Comparison of ENCODE assay signal across 25 cellular contexts in genomic region chr2:224309216-224309615, GRCh38.
DNase-seq lines count a peak whose midpoint lies in the region; ATAC-seq and TF ChIP-seq lines count a peak whose summit lies in the region.
"Had no signal": no experiment of that assay in that cellular context is flagged by ENCODE, and none has a peak within 500 bp of the region (broad histone marks: within the 10 kb centered on the region; RNA-seq: fewer than 3 reads in every experiment).

No MANE protein-coding gene starts in this region.

- H3K4me1 Mint-ChIP-seq in glutamatergic neuron (ENCODE audit: low read depth, unreplicated experiment), result peaks cover 4% of the 10 kb centered on the region
- H3K4me1 Mint-ChIP-seq: CD4-positive, alpha-beta memory T cell; central memory CD8-positive, alpha-beta T cell had no signal

- TF ChIP-seq CTCF in glutamatergic neuron (IDR thresholded peaks at IDR 0.05; ENCODE audit: partially characterized antibody, unreplicated experiment), result no peak

- H3K27me3 Mint-ChIP-seq in glutamatergic neuron (ENCODE audit: unreplicated experiment), result peaks cover 1% of the 10 kb centered on the region

- no peaks in the 10 kb centered on the region for H3K36me3 Mint-ChIP-seq in glutamatergic neuron (ENCODE audit: unreplicated experiment)
- H3K36me3 Mint-ChIP-seq: CD4-positive, alpha-beta memory T cell had no signal

- H3K4me3 Mint-ChIP-seq in glutamatergic neuron (ENCODE audit: unreplicated experiment), result no peak overlapping the region
- H3K4me3 Mint-ChIP-seq: activated CD8-positive, alpha-beta T cell treated with anti-CD3 and anti-CD28 coated beads for 36 hours; CD4-positive, alpha-beta memory T cell; central memory CD8-positive, alpha-beta T cell; GM23338; nephron progenitor cell; stimulated activated naive CD8-positive, alpha-beta T cell treated with anti-CD3 and anti-CD28 coated beads, Interleukin-15, Interleukin-2, amounts not matched to agents 100 ng/mL and 50 ng/mL, for 24 hours had no signal

- ATAC-seq in GM18519 (IDR thresholded peaks at IDR 0.05; ENCODE audit: low FRiP score, unreplicated experiment), result no peak
- ATAC-seq: activated CD8-positive, alpha-beta T cell treated with anti-CD3 and anti-CD28 coated beads for 36 hours; foreskin keratinocyte; GM23338; right cardiac atrium had no signal

- H3K4me3 ChIP-seq in skeletal muscle cell (ENCODE audit: low read depth, low read length), result no peak overlapping the region
- H3K4me3 ChIP-seq: adrenal gland, GM23338, Peyer's patch, tibial nerve had no signal

- H3K27ac Mint-ChIP-seq in glutamatergic neuron (ENCODE audit: unreplicated experiment), result no peak overlapping the region
- H3K27ac Mint-ChIP-seq: activated CD8-positive, alpha-beta T cell treated with anti-CD3 and anti-CD28 coated beads for 36 hours; CD4-positive, alpha-beta memory T cell; GM23338; nephron progenitor cell; stimulated activated naive CD8-positive, alpha-beta T cell treated with anti-CD3 and anti-CD28 coated beads, Interleukin-15, Interleukin-2, amounts not matched to agents 100 ng/mL and 50 ng/mL, for 24 hours had no signal

- peaks cover 1% of the 10 kb centered on the region for H3K9me3 Mint-ChIP-seq in glutamatergic neuron (ENCODE audit: unreplicated experiment)
- H3K9me3 Mint-ChIP-seq: activated CD8-positive, alpha-beta T cell treated with anti-CD3 and anti-CD28 coated beads for 36 hours; CD4-positive, alpha-beta memory T cell; central memory CD8-positive, alpha-beta T cell; GM23338; nephron progenitor cell; stimulated activated naive CD8-positive, alpha-beta T cell treated with anti-CD3 and anti-CD28 coated beads, Interleukin-15, Interleukin-2, amounts not matched to agents 100 ng/mL and 50 ng/mL, for 24 hours had no signal

- DNase-seq in GM03348 (ENCODE audit: low spot score), result peak; percentile 34
- DNase-seq in SW480 (ENCODE audit: low spot score), result peak; percentile 64
- DNase-seq in fibroblast of peridontal ligament (ENCODE audit: extremely low read depth), result peak; percentile 94
- DNase-seq in skeletal muscle cell (ENCODE audit: low read depth), result peak; percentile 59
- no peak for DNase-seq in hepatic stellate cell (ENCODE audit: low spot score)
- no peak for DNase-seq in NCI-H1092 treated with DMSO at 0.1 percent for 48 hours (lab: John Stamatoyannopoulos, UW)
- DNase-seq in glutamatergic neuron, result no peak
- DNase-seq: activated CD4-positive, alpha-beta T cell treated with anti-CD3 and anti-CD28 coated beads for 1 hour; activated CD8-positive, alpha-beta T cell treated with anti-CD3 and anti-CD28 coated beads for 36 hours; adrenal gland; CD4-positive, alpha-beta memory T cell; foreskin keratinocyte; hippocampal formation; NCI-H1694 treated with DMSO at 0.1 percent for 48 hours; NCI-H2171; NCI-H526; nephron progenitor cell; Peyer's patch; right cardiac atrium; T-helper 1 cell had no signal

Comparison
In these comparisons a context has a peak if more than half of its experiments do, and no peak if none do; other contexts are left out.
1. DNase-seq: peak in GM03348 (single experiment), SW480 (single experiment), fibroblast of peridontal ligament (single experiment) and skeletal muscle cell (single experiment); none in hepatic stellate cell (single experiment), NCI-H1092 treated with DMSO at 0.1 percent for 48 hours (single experiment) and glutamatergic neuron (single experiment).